ENCODE assay signal across 12 cellular contexts in genomic region chr3:157104521-157104920, GRCh38. TPM values are rescaled to one million over a fixed set of nuclear protein-coding genes. Genes with fewer than 3 reads are reported as not detected.
DNase-seq lines count a peak whose midpoint lies in the region; ATAC-seq, FAIRE-seq and TF ChIP-seq lines count a peak whose summit lies in the region.
"Had no signal": no experiment of that assay in that cellular context is flagged by ENCODE, and none has a peak within 500 bp of the region (broad histone marks: within the 10 kb centered on the region; RNA-seq: fewer than 3 reads in every experiment).

No MANE protein-coding gene starts in this region.

- no peaks in the 10 kb centered on the region for H3K27me3 ChIP-seq in breast epithelium
- H3K27me3 ChIP-seq in PC-3 (ENCODE audit: low read length) = no peaks in the 10 kb centered on the region
- no peaks in the 10 kb centered on the region for H3K27me3 ChIP-seq in foreskin keratinocyte
- no peaks in the 10 kb centered on the region for H3K27me3 ChIP-seq in uterus
- H3K27me3 ChIP-seq: body of pancreas, heart right ventricle had no signal

- H3K9me3 Mint-ChIP-seq in MCF 10A (ENCODE audit: unreplicated experiment) = no peaks in the 10 kb centered on the region
- H3K9me3 Mint-ChIP-seq: activated B cell treated with CpG ODN at 0.5 μM for 24 hours had no signal

- POLR2A ChIA-PET in MCF 10A (lab: Yijun Ruan, JAX) (interaction anchor here (0.8 to 12.8 kb wide), 9 partner anchors 10 to 429 kb away, joined by 3 to 192 read pairs (median 8); no protein-coding TSS in a partner anchor), PC-3 (lab: Charles Lee; ENCODE audit: unreplicated experiment) (no interaction called here)

- H3K27ac ChIP-seq in breast epithelium (no peak overlapping the region), PC-3 (ENCODE audit: low read length) (no peak overlapping the region), foreskin keratinocyte (no peak overlapping the region), uterus (peak overlapping the region; percentile 78 to 88)
- H3K27ac ChIP-seq: body of pancreas had no signal

- H3K4me2 ChIP-seq in PC-3 (ENCODE audit: low read length) = no peak overlapping the region; the same call in 1 of the 2 replicates

- no peak overlapping the region for H3K4me3 Mint-ChIP-seq in MCF 10A (ENCODE audit: unreplicated experiment)
- H3K4me3 Mint-ChIP-seq: activated B cell treated with CpG ODN at 0.5 μM for 24 hours had no signal

- H2AFZ ChIP-seq in PC-3 (ENCODE audit: low read length) = no peak overlapping the region

- BruUV-seq in MCF 10A (replicated peaks; lab: Mats Ljungman, UMichigan) (no TSS peak), PC-3 (replicated peaks; lab: Mats Ljungman, UMichigan) (no TSS peak)

- TF ChIP-seq POLR2A in breast epithelium (IDR thresholded peaks at IDR 0.05) (no peak), uterus (IDR thresholded peaks at IDR 0.05) (no peak), GM12891 (IDR thresholded peaks at IDR 0.05; ENCODE audit: low read depth, low read length) (no peak)

- TF ChIP-seq CTCF in MCF 10A (IDR thresholded peaks at IDR 0.05; ENCODE audit: unreplicated experiment) (no peak), breast epithelium (IDR thresholded peaks at IDR 0.05) (no peak), PC-3 (conservative IDR thresholded peaks at IDR 0.05; ENCODE audit: low read depth, low read length) (no peak), foreskin keratinocyte (conservative IDR thresholded peaks at IDR 0.05) (no peak), uterus (IDR thresholded peaks at IDR 0.05) (no peak)

- peak overlapping the region; percentile 10 for H3K27ac Mint-ChIP-seq in MCF 10A (ENCODE audit: low read depth, unreplicated experiment)

- H3K36me3 ChIP-seq in breast epithelium (no peaks in the 10 kb centered on the region), PC-3 (ENCODE audit: low read depth, low read length) (no peaks in the 10 kb centered on the region), uterus (no peaks in the 10 kb centered on the region)

- H3K9me3 ChIP-seq in breast epithelium (no peaks in the 10 kb centered on the region), PC-3 (ENCODE audit: low read length) (no peaks in the 10 kb centered on the region), uterus (no peaks in the 10 kb centered on the region)
- H3K9me3 ChIP-seq: body of pancreas had no signal

- H3K79me2 ChIP-seq in PC-3 (ENCODE audit: low read length) = no peaks in the 10 kb centered on the region

- ATAC-seq in PC-3 = peak; percentile 93
- peak; percentile 56 for ATAC-seq in foreskin keratinocyte
- ATAC-seq in HG03280 (IDR thresholded peaks at IDR 0.05; ENCODE audit: unreplicated experiment) = no peak
- ATAC-seq: body of pancreas had no signal

- no peaks in the 10 kb centered on the region for H3K4me1 ChIP-seq in breast epithelium
- H3K4me1 ChIP-seq in PC-3 (ENCODE audit: insufficient read depth, low read length) = peaks cover 15% of the 10 kb centered on the region
- H3K4me1 ChIP-seq in foreskin keratinocyte = peaks cover 11% of the 10 kb centered on the region
- H3K4me1 ChIP-seq in uterus = peaks cover 20 to 23% of the 10 kb centered on the region in 2 donors

- H3K27me3 Mint-ChIP-seq in MCF 10A (ENCODE audit: insufficient read depth, unreplicated experiment) = no peaks in the 10 kb centered on the region
- H3K27me3 Mint-ChIP-seq: activated B cell treated with CpG ODN at 0.5 μM for 24 hours had no signal

- CTCF ChIA-PET in MCF 10A (lab: Yijun Ruan, JAX) (interaction anchor here (1.8 to 5.3 kb wide), 2 partner anchors 13 to 32 kb away, joined by 6 to 25 read pairs; no protein-coding TSS in a partner anchor), PC-3 (lab: Charles Lee) (no interaction called here)

- H3K9me2 ChIP-seq in PC-3 (replicated peaks; ENCODE audit: low read length) = no peaks in the 10 kb centered on the region

- intact Hi-C loops in MCF 10A (cut with micrococcal nuclease) (no loop called here), breast epithelium (cut with DNase I; ENCODE audit: low total_unique reads) (no loop called here), PC-3 (cut with micrococcal nuclease) (no loop called here), uterus (cut with DNase I; ENCODE audit: low total_unique reads) (no loop called here)

- DNase-seq in MCF 10A (ENCODE audit: unreplicated experiment) (peak; percentile 61), breast epithelium (ENCODE audit: low spot score in 2 of 2) (no peak), PC-3 (peak; percentile 79), foreskin keratinocyte (no peak), uterus (peak; percentile 75 to 87), GM12891 (ENCODE audit: insufficient read length, low spot score) (no peak)
- no peak for DNase-seq in stimulated activated CD4-positive, alpha-beta T cell treated with anti-CD3 and anti-CD28 coated beads, Interleukin-2, amount 100 ng/mL, for 48 hours
- DNase-seq: activated B cell treated with CpG ODN at 0.5 μM for 24 hours, body of pancreas, heart right ventricle, NCI-H1436 treated with DMSO at 0.1 percent for 48 hours had no signal

- no peaks in the 10 kb centered on the region for H3K36me3 Mint-ChIP-seq in MCF 10A (ENCODE audit: insufficient read depth, unreplicated experiment)

- H3K4me3 ChIP-seq in breast epithelium (no peak overlapping the region), PC-3 (ENCODE audit: low read length) (no peak overlapping the region), uterus (no peak overlapping the region)
- H3K4me3 ChIP-seq: body of pancreas, heart right ventricle had no signal

- no peaks in the 10 kb centered on the region for H4K20me1 ChIP-seq in PC-3 (ENCODE audit: low read length)

- H3F3A ChIP-seq in PC-3 (ENCODE audit: low read length, unreplicated experiment) = no peaks in the 10 kb centered on the region

- H3K4me1 Mint-ChIP-seq in MCF 10A (ENCODE audit: insufficient read depth, unreplicated experiment) = peaks cover 19% of the 10 kb centered on the region

- H3K9ac ChIP-seq in PC-3 (ENCODE audit: low read length) = no peak overlapping the region

- no peak for FAIRE-seq in GM12891 (lab: Jason Lieb, UNC)

TF ChIP-seq in GM12891, 5 proteins besides CTCF, POLR2A, EP300 and RAD21:
- TF ChIP-seq TAF1 (IDR thresholded peaks at IDR 0.05; ENCODE audit: low read depth, low read length) (no peak), POU2F2 (IDR thresholded peaks at IDR 0.05; ENCODE audit: low read depth, low read length) (no peak), PAX5 (IDR thresholded peaks at IDR 0.05; ENCODE audit: insufficient read depth, low read length, severe bottlenecking) (no peak), POLR2AphosphoS5 (IDR thresholded peaks at IDR 0.05; ENCODE audit: low read depth, low read length) (no peak), SPI1 (IDR thresholded peaks at IDR 0.05; ENCODE audit: low read depth, low read length) (no peak)
TF ChIP-seq in GM12891: peak in this region for 0.

RNA-seq across cellular contexts. Expression of gene CCNL1, which starts 55.4 kb away (rescaled TPM):
- total RNA-seq in MCF 10A (2022) = 103 and 112 TPM in 2 replicates
- 100 to 1,000 TPM; 270 to 573 (median 300) TPM for total RNA-seq in breast epithelium
- total RNA-seq in PC-3 (2014; rRNA removed) = 172 and 231 TPM in 2 replicates
- total RNA-seq in foreskin keratinocyte = 59.0 and 65.0 TPM in 2 replicates
- polyA plus RNA-seq in foreskin keratinocyte = 21.4 and 23.7 TPM in 2 replicates
- 100 to 1,000 TPM; 100 to 252 (median 155) TPM for total RNA-seq in uterus
- 114 TPM for polyA plus RNA-seq in GM12891 (2012; ENCODE audit: low read depth, missing spikeins)

Comparison
In these comparisons a context has a peak if more than half of its experiments do, and no peak if none do; other contexts are left out.
1. DNase-seq: peak in MCF 10A (single experiment), PC-3 (single experiment) and uterus (2 of 2); none in breast epithelium (0 of 2), foreskin keratinocyte (0 of 2), GM12891 (single experiment) and stimulated activated CD4-positive, alpha-beta T cell treated with anti-CD3 and anti-CD28 coated beads, Interleukin-2, amount 100 ng/mL, for 48 hours (0 of 2).
2. H3K27ac ChIP-seq: peak in uterus (2 of 2); none in breast epithelium (0 of 2), PC-3 (single experiment) and foreskin keratinocyte (single experiment).